10 cellular contexts compared by ENCODE assay signal in the genomic region with DNA sequence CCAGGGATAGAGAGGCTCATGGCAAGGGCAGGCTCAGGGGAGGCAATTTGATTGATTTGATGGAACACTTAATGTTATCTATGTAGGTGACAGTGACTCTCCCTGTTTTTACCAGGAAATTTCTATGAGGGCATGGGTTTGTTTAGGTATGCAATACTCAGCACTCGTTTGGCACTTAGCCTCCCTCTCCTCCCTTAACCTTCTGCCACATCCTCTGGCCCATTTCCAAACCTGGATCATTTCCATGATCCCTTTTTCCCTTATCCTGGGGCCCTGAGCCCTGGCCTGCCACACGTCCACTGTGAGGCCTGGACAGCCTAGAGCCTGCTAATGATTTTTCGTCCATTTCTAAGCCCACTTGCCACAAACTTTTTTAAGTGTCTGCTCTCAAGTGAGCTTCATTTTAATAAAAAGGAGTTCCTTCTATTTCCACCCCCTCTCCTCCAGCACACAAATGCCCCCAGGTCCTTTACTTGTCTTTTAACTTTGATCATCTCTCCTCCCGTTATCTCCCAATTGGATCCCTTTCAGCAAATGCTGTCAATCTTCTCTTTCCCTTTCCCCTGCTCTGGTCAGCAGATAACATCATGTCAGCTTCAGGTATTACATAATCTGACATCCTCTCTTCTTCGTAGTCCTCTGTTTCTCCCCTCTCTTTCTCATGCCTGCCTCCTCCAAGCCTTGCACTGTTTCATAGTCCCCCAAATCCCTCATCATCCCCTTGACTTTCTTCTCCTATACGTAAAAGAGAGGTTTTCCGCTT. TPM values are rescaled to one million over a fixed set of nuclear protein-coding genes. Genes with fewer than 3 reads are reported as not detected.
DNase-seq lines count a peak whose midpoint lies in the region; ATAC-seq and TF ChIP-seq lines count a peak whose summit lies in the region.
"Had no signal": no experiment of that assay in that cellular context is flagged by ENCODE, and none has a peak within 500 bp of the region (broad histone marks: within the 10 kb centered on the region; RNA-seq: fewer than 3 reads in every experiment).

No MANE protein-coding gene starts in this region.

- TF ChIP-seq POLR2A in gastrocnemius medialis (IDR thresholded peaks at IDR 0.05), result no peak

- no TSS peak for BruUV-seq in PC-3 (replicated peaks; lab: Mats Ljungman, UMichigan)

- H3K27ac ChIP-seq in HEK293 (ENCODE audit: extremely low read depth, low read depth, low read length), result no peak overlapping the region
- H3K27ac ChIP-seq in PC-3 (ENCODE audit: low read length), result peak overlapping the region; percentile 55
- H3K27ac ChIP-seq in gastrocnemius medialis, result peak overlapping the region; percentile 24 to 51 (median 46)

- no peak overlapping the region for H2AFZ ChIP-seq in PC-3 (ENCODE audit: low read length)

- CTCF ChIA-PET in HEK293 (lab: Yijun Ruan, JAX) (interaction anchor here (0.7 to 2.0 kb wide), 4 partner anchors 28 to 113 kb away, joined by 3 to 6 read pairs (median 4); no protein-coding TSS in a partner anchor), PC-3 (lab: Charles Lee) (interaction anchor here (0.6 kb wide), 1 partner anchor 116 kb away, joined by 4 read pairs; no protein-coding TSS in a partner anchor)

- no peak overlapping the region for H3K9ac ChIP-seq in PC-3 (ENCODE audit: low read length)

- H3K27me3 ChIP-seq in PC-3 (ENCODE audit: low read length), result no peaks in the 10 kb centered on the region
- no peaks in the 10 kb centered on the region for H3K27me3 ChIP-seq in gastrocnemius medialis

- no peaks in the 10 kb centered on the region for H3K79me2 ChIP-seq in PC-3 (ENCODE audit: low read length)

- in situ Hi-C loops in gastrocnemius medialis (cut with MboI; ENCODE audit: low sequenced_read_pairs in 4 of 4), result no loop called here

- peaks cover 8% of the 10 kb centered on the region; the same call in 1 of the 2 replicates for H3K4me1 ChIP-seq in HEK293 (ENCODE audit: control insufficient read depth, insufficient read depth, low read length)
- H3K4me1 ChIP-seq in PC-3 (ENCODE audit: insufficient read depth, low read length), result peaks cover 23% of the 10 kb centered on the region
- peaks cover 23 to 31% of the 10 kb centered on the region in 2 donors for H3K4me1 ChIP-seq in gastrocnemius medialis

- DNase-seq in PC-3, result peak; percentile 88
- DNase-seq in fibroblast of pulmonary artery (ENCODE audit: low read depth), result peak; percentile 59
- DNase-seq in gastrocnemius medialis, result peak in 1 of 2 donors; percentile 18
- no peak for DNase-seq in NCI-H1417 treated with DMSO at 0.1 percent for 48 hours (lab: John Stamatoyannopoulos, UW)
- DNase-seq in activated CD4-positive, alpha-beta T cell treated with anti-CD3 and anti-CD28 coated beads, Interleukin-2, amount 50 U/mL, for 48 hours, result no peak
- DNase-seq in dermis blood vessel endothelial cell, result no peak
- DNase-seq: activated CD4-positive, alpha-beta T cell treated with anti-CD3 and anti-CD28 coated beads, Interleukin-2, amount 50 U/mL, for 1 hour; effector CD8-positive, alpha-beta T cell had no signal

- TF ChIP-seq CTCF in HEK293 (tag by site-specific recombination; IDR thresholded peaks at IDR 0.05), result no peak
- TF ChIP-seq CTCF in PC-3 (conservative IDR thresholded peaks at IDR 0.05; ENCODE audit: low read depth, low read length), result no peak
- TF ChIP-seq CTCF in fibroblast of pulmonary artery (IDR thresholded peaks at IDR 0.05; ENCODE audit: low read length, missing control alignments), result no peak
- TF ChIP-seq CTCF in gastrocnemius medialis (IDR thresholded peaks at IDR 0.05 in 4 of 5, conservative IDR thresholded peaks at IDR 0.05 in 1 of 5), result no peak

- peak; percentile 74 for ATAC-seq in PC-3
- ATAC-seq in gastrocnemius medialis, result peak in 1 of 2 donors; percentile 18
- no peak for ATAC-seq in GM21515 (IDR thresholded peaks at IDR 0.05; ENCODE audit: unreplicated experiment)

- intact Hi-C loops in PC-3 (cut with micrococcal nuclease), result no loop called here
- intact Hi-C loops in gastrocnemius medialis (cut with DNase I; ENCODE audit: low total_unique reads), result no loop called here

- no peaks in the 10 kb centered on the region for H4K20me1 ChIP-seq in PC-3 (ENCODE audit: low read length)

- H3K36me3 ChIP-seq in HEK293 (ENCODE audit: control insufficient read depth in 2 of 2, insufficient read depth in 1 of 2, low read length in 2 of 2) (no peaks in the 10 kb centered on the region), PC-3 (ENCODE audit: low read depth, low read length) (no peaks in the 10 kb centered on the region), gastrocnemius medialis (no peaks in the 10 kb centered on the region)

- peak overlapping the region; percentile 34 for H3K4me2 ChIP-seq in PC-3 (ENCODE audit: low read length)

- POLR2A ChIA-PET in HEK293 (lab: Yijun Ruan, JAX), result interaction anchor here (0.8 to 5.6 kb wide), 2 partner anchors 35 to 38 kb away, joined by 3 to 33 read pairs; a partner anchor contains a TSS
- POLR2A ChIA-PET in PC-3 (lab: Charles Lee; ENCODE audit: unreplicated experiment), result interaction anchor here (0.6 kb wide), 1 partner anchor 423 kb away, joined by 3 read pairs; no protein-coding TSS in a partner anchor

- no peak overlapping the region for H3K4me3 ChIP-seq in HEK293 (ENCODE audit: low read depth, low read length)
- H3K4me3 ChIP-seq in PC-3 (ENCODE audit: low read length), result no peak overlapping the region
- H3K4me3 ChIP-seq in fibroblast of pulmonary artery (replicated peaks; ENCODE audit: low read depth, low read length), result no peak overlapping the region
- H3K4me3 ChIP-seq in gastrocnemius medialis, result no peak overlapping the region

- H3K9me3 ChIP-seq in HEK293 (ENCODE audit: control insufficient read depth, insufficient read depth, low read depth, low read length), result no peaks in the 10 kb centered on the region
- no peaks in the 10 kb centered on the region for H3K9me3 ChIP-seq in PC-3 (ENCODE audit: low read length)
- H3K9me3 ChIP-seq in gastrocnemius medialis, result no peaks in the 10 kb centered on the region

- H3K9me2 ChIP-seq in PC-3 (replicated peaks; ENCODE audit: low read length), result no peaks in the 10 kb centered on the region

- H3F3A ChIP-seq in PC-3 (ENCODE audit: low read length, unreplicated experiment), result no peaks in the 10 kb centered on the region

TF ChIP-seq in HEK293, 187 proteins besides CTCF, POLR2A, EP300 and RAD21 (continues in another document):
- TF ChIP-seq ZNF16 (tag by site-specific recombination; IDR thresholded peaks at IDR 0.05; ENCODE audit: low read depth), result no peak
- peak; percentile 64; the same call in 1 of the 2 replicates for TF ChIP-seq ZBTB48 (tag by site-specific recombination; IDR thresholded peaks at IDR 0.05)
- TF ChIP-seq, protein P1, sequence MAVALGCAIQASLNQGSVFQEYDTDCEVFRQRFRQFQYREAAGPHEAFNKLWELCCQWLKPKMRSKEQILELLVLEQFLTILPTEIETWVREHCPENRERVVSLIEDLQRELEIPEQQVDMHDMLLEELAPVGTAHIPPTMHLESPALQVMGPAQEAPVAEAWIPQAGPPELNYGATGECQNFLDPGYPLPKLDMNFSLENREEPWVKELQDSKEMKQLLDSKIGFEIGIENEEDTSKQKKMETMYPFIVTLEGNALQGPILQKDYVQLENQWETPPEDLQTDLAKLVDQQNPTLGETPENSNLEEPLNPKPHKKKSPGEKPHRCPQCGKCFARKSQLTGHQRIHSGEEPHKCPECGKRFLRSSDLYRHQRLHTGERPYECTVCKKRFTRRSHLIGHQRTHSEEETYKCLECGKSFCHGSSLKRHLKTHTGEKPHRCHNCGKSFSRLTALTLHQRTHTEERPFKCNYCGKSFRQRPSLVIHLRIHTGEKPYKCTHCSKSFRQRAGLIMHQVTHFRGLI (tag by site-specific recombination; IDR thresholded peaks at IDR 0.05), result no peak
- no peak for TF ChIP-seq ZBTB8A (tag by site-specific recombination; IDR thresholded peaks at IDR 0.05)
- no peak for TF ChIP-seq ZNF670 (tag by site-specific recombination; IDR thresholded peaks at IDR 0.05; ENCODE audit: low read depth)
- no peak for TF ChIP-seq ZSCAN16 (tag by site-specific recombination; IDR thresholded peaks at IDR 0.05)
- TF ChIP-seq ZBTB1 (tag by site-specific recombination; IDR thresholded peaks at IDR 0.05), result no peak
- no peak for TF ChIP-seq ZNF138 (tag by site-specific recombination; IDR thresholded peaks at IDR 0.05; ENCODE audit: borderline replicate concordance)
- peak; percentile 76 for TF ChIP-seq ZNF157 (tag by site-specific recombination; IDR thresholded peaks at IDR 0.05)
- TF ChIP-seq, protein P2, sequence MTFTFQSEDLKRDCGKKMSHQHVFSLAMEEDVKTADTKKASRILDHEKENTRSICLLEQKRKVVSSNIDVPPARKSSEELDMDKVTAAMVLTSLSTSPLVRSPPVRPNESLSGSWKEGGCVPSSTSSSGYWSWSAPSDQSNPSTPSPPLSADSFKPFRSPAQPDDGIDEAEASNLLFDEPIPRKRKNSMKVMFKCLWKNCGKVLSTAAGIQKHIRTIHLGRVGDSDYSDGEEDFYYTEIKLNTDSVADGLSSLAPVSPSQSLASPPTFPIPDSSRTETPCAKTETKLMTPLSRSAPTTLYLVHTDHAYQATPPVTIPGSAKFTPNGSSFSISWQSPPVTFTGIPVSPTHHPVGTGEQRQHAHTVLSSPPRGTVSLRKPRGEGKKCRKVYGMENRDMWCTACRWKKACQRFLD (tag by site-specific recombination; IDR thresholded peaks at IDR 0.05), result no peak
- no peak for TF ChIP-seq ZNF701 (tag by site-specific recombination; IDR thresholded peaks at IDR 0.05)
- no peak for TF ChIP-seq ZXDB (tag by site-specific recombination; IDR thresholded peaks at IDR 0.05)
- no peak for TF ChIP-seq ZNF843 (tag by site-specific recombination; IDR thresholded peaks at IDR 0.05)
- no peak for TF ChIP-seq SETDB1 (IDR thresholded peaks at IDR 0.05; ENCODE audit: insufficient read length, low read length)
- no peak for TF ChIP-seq ZNF350 (tag by site-specific recombination; IDR thresholded peaks at IDR 0.05)
- no peak for TF ChIP-seq ZNF112 (tag by site-specific recombination; IDR thresholded peaks at IDR 0.05)
- peak; percentile 96 for TF ChIP-seq WT1 (tag by site-specific recombination; IDR thresholded peaks at IDR 0.05)
- TF ChIP-seq ZNF549 (tag by site-specific recombination; IDR thresholded peaks at IDR 0.05), result no peak

RNA-seq across cellular contexts. Expression of a gene that starts 37.8 kb away (rescaled TPM):
- 129 and 153 TPM in 2 replicates for total RNA-seq in PC-3 (2014; rRNA removed)
- 100 to 1,000 TPM in 3 of 4 donors, 10 to 100 TPM in 1; 80.4 to 188 (median 142) TPM for total RNA-seq in gastrocnemius medialis
- 27.2 and 34.9 TPM in 2 replicates for total RNA-seq in dermis blood vessel endothelial cell

Comparison
In these comparisons a context has a peak if more than half of its experiments do, and no peak if none do; other contexts are left out.
1. DNase-seq: peak in PC-3 (single experiment) and fibroblast of pulmonary artery (single experiment); none in NCI-H1417 treated with DMSO at 0.1 percent for 48 hours (single experiment), activated CD4-positive, alpha-beta T cell treated with anti-CD3 and anti-CD28 coated beads, Interleukin-2, amount 50 U/mL, for 48 hours (0 of 2) and dermis blood vessel endothelial cell (single experiment).